In genomic region chr13:27620377-27621115, GRCh38 we compare ENCODE assay signal across 8 cellular contexts. TPM values are rescaled to one million over a fixed set of nuclear protein-coding genes. Genes with fewer than 3 reads are reported as not detected.
DNase-seq lines count a peak whose midpoint lies in the region; FAIRE-seq and TF ChIP-seq lines count a peak whose summit lies in the region.

TSS of gene LNX2 (minus strand) at chr13:27620529. CDS start at chr13:27581703, 38,826 bp downstream.

- POLR2A ChIA-PET in HEK293 (lab: Yijun Ruan, JAX), result interaction anchor here (0.5 to 2.7 kb wide), 14 partner anchors 14 to 1097 kb away, joined by 3 to 16 read pairs (median 4); partner anchors contain the start of gene MTIF3

- peaks cover 52% of the 10 kb centered on the region for H3K4me1 Mint-ChIP-seq in activated naive CD4-positive, alpha-beta T cell treated with anti-CD3 and anti-CD28 coated beads for 36 hours (ENCODE audit: low read depth)

- peak; percentile 94 for DNase-seq in GF-D8 (lab: John Stamatoyannopoulos, UW)
- peak; percentile 92 for DNase-seq in MV-4-11 (lab: John Stamatoyannopoulos, UW)
- DNase-seq in SJSA1 (ENCODE audit: low read depth in 1 of 2, low spot score in 2 of 2), result peak; percentile 91 to 95
- DNase-seq in activated naive CD4-positive, alpha-beta T cell treated with anti-CD3 and anti-CD28 coated beads for 36 hours, result peak; percentile 97
- DNase-seq in frontal cortex (ENCODE audit: low spot score in 2 of 2), result peak; percentile 96 to 98
- peak; percentile 62 to 99 (median 97) for DNase-seq in substantia nigra (lab: John Stamatoyannopoulos, UW)

- intact Hi-C loops in activated naive CD4-positive, alpha-beta T cell treated with anti-CD3 and anti-CD28 coated beads for 36 hours (cut with micrococcal nuclease), result loop anchor here (1.0 to 10.0 kb wide), 10 partner anchors 43 to 1398 kb away; partner anchors contain the start of genes GSX1, MTIF3, PAN3 and POMP

- H3K4me3 Mint-ChIP-seq in activated naive CD4-positive, alpha-beta T cell treated with anti-CD3 and anti-CD28 coated beads for 36 hours, result peak within 1 kb of the TSS; percentile 87

- no peaks in the 10 kb centered on the region for H3K9me3 ChIP-seq in HEK293 (ENCODE audit: control insufficient read depth, insufficient read depth, low read depth, low read length)
- H3K9me3 ChIP-seq in SJSA1 (replicated peaks), result no peaks in the 10 kb centered on the region
- no peaks in the 10 kb centered on the region for H3K9me3 ChIP-seq in neutrophil

- H3K4me1 ChIP-seq in HEK293 (ENCODE audit: control insufficient read depth, insufficient read depth, low read length) (0 out of 2 replicates have a peak, but pooled peaks cover 4% of the 10 kb centered on the region), SJSA1 (replicated peaks) (peaks cover 6% of the 10 kb centered on the region), neutrophil (ENCODE audit: control insufficient read depth in 1 of 2, insufficient read depth in 1 of 2, low read depth in 1 of 2, low read length in 1 of 2) (peaks cover 25 to 30% of the 10 kb centered on the region in 2 experiments)

- H3K27ac ChIP-seq in HEK293 (ENCODE audit: extremely low read depth, low read depth, low read length) (peak within 1 kb of the TSS; percentile 98), SJSA1 (peak within 1 kb of the TSS; percentile 54), neutrophil (peak within 1 kb of the TSS; percentile 91), substantia nigra (ENCODE audit: low read depth, low read length, poor library complexity, severe bottlenecking) (peak within 1 kb of the TSS; percentile 86)

- no peak for FAIRE-seq in frontal cortex (lab: Jason Lieb, UNC)

- H3K36me3 ChIP-seq in HEK293 (ENCODE audit: control insufficient read depth in 2 of 2, insufficient read depth in 1 of 2, low read length in 2 of 2) (peaks cover 5 to 23% of the 10 kb centered on the region in 2 experiments; a peak in 2 of 3 replicates), SJSA1 (peaks cover 28% of the 10 kb centered on the region), neutrophil (no peaks in the 10 kb centered on the region)

- H3K4me3 ChIP-seq in HEK293 (ENCODE audit: low read depth, low read length), result peak within 1 kb of the TSS; percentile 70
- H3K4me3 ChIP-seq in SJSA1, result peak within 1 kb of the TSS; percentile 94
- H3K4me3 ChIP-seq in neutrophil (ENCODE audit: low read depth in 1 of 2, low read length in 1 of 2), result peak within 1 kb of the TSS; percentile 92 to 99

- H3K36me3 Mint-ChIP-seq in activated naive CD4-positive, alpha-beta T cell treated with anti-CD3 and anti-CD28 coated beads for 36 hours (ENCODE audit: low read depth), result peaks cover 29% of the 10 kb centered on the region

- no peak for TF ChIP-seq CTCF in HEK293 (tag by site-specific recombination; IDR thresholded peaks at IDR 0.05)
- peak; percentile 37 for TF ChIP-seq CTCF in neutrophil (IDR thresholded peaks at IDR 0.05)

- CTCF ChIA-PET in HEK293 (lab: Yijun Ruan, JAX), result interaction anchor here (0.9 to 2.1 kb wide), 5 partner anchors 87 to 259 kb away, joined by 3 to 7 read pairs (median 3); no protein-coding TSS in a partner anchor
- CTCF ChIA-PET in activated naive CD4-positive, alpha-beta T cell treated with anti-CD3 and anti-CD28 coated beads for 36 hours (lab: Charles Lee), result interaction anchor here (0.7 to 1.8 kb wide), 5 partner anchors 11 to 258 kb away, joined by 3 to 5 read pairs (median 3); no protein-coding TSS in a partner anchor

- no peaks in the 10 kb centered on the region for H3K27me3 Mint-ChIP-seq in activated naive CD4-positive, alpha-beta T cell treated with anti-CD3 and anti-CD28 coated beads for 36 hours (ENCODE audit: low read depth)

- no peaks in the 10 kb centered on the region for H3K9me3 Mint-ChIP-seq in activated naive CD4-positive, alpha-beta T cell treated with anti-CD3 and anti-CD28 coated beads for 36 hours

- H3K27ac Mint-ChIP-seq in activated naive CD4-positive, alpha-beta T cell treated with anti-CD3 and anti-CD28 coated beads for 36 hours, result peak within 1 kb of the TSS; percentile 89

- no peaks in the 10 kb centered on the region for H3K27me3 ChIP-seq in SJSA1 (replicated peaks)
- no peaks in the 10 kb centered on the region for H3K27me3 ChIP-seq in neutrophil

TF ChIP-seq in HEK293, 187 proteins besides CTCF, POLR2A, EP300 and RAD21 (continues in another document):
- TF ChIP-seq ZNF629 (tag by site-specific recombination; IDR thresholded peaks at IDR 0.05), result peak; percentile 20; the same call in 1 of the 2 replicates
- TF ChIP-seq ZNF600 (tag by site-specific recombination; IDR thresholded peaks at IDR 0.05), result peak; percentile 52
- no peak for TF ChIP-seq ZNF513 (tag by site-specific recombination; IDR thresholded peaks at IDR 0.05)
- TF ChIP-seq GLIS1 (tag by site-specific recombination; IDR thresholded peaks at IDR 0.05), result peak; percentile 7; the same call in 1 of the 2 replicates
- TF ChIP-seq ZNF704 (tag by site-specific recombination; IDR thresholded peaks at IDR 0.05), result no peak
- TF ChIP-seq ZNF335 (tag by site-specific recombination; conservative IDR thresholded peaks at IDR 0.05), result peak; percentile 91
- TF ChIP-seq ZNF140 (tag by site-specific recombination; IDR thresholded peaks at IDR 0.05), result no peak
- peak; percentile 88 for TF ChIP-seq ZNF366 (tag by site-specific recombination; conservative IDR thresholded peaks at IDR 0.05)
- TF ChIP-seq ZNF701 (tag by site-specific recombination; IDR thresholded peaks at IDR 0.05), result no peak
- peak; percentile 86; the same call in 1 of the 2 replicates for TF ChIP-seq ZSCAN5A (tag by site-specific recombination; IDR thresholded peaks at IDR 0.05)
- TF ChIP-seq ZBTB44 (tag by site-specific recombination; IDR thresholded peaks at IDR 0.05), result no peak
- peak; percentile 25; the same call in 1 of the 2 replicates for TF ChIP-seq KLF1 (tag by site-specific recombination; IDR thresholded peaks at IDR 0.05)
- TF ChIP-seq ZNF777 (tag by site-specific recombination; IDR thresholded peaks at IDR 0.05; ENCODE audit: borderline replicate concordance), result peak; percentile 67; the same call in 1 of the 2 replicates
- peak; percentile 75 for TF ChIP-seq EGR2 (tag by site-specific recombination; IDR thresholded peaks at IDR 0.05; ENCODE audit: low read depth)
- peak; percentile 79 for TF ChIP-seq ZIC2 (tag by site-specific recombination; IDR thresholded peaks at IDR 0.05)
- no peak for TF ChIP-seq YY2 (tag by site-specific recombination; IDR thresholded peaks at IDR 0.05)
- no peak for TF ChIP-seq ZNF19 (tag by site-specific recombination; IDR thresholded peaks at IDR 0.05; ENCODE audit: low read depth)
- peak; percentile 57; the same call in 1 of the 2 replicates for TF ChIP-seq KLF9 (tag by site-specific recombination; IDR thresholded peaks at IDR 0.05; ENCODE audit: low read depth)
- TF ChIP-seq KLF16 (tag by site-specific recombination; IDR thresholded peaks at IDR 0.05), result peak; percentile 76

RNA-seq across cellular contexts. Expression of gene LNX2, which starts in this region (rescaled TPM):
- 8.1 and 8.2 TPM in 2 replicates for total RNA-seq in SJSA1 (2014; rRNA removed; shearing (Covaris generic))
- total RNA-seq in activated naive CD4-positive, alpha-beta T cell treated with anti-CD3 and anti-CD28 coated beads for 36 hours, result 1 to 10 TPM; 5.8 to 6.4 TPM
- 11.8 TPM for total RNA-seq in frontal cortex

Comparison
In these comparisons a context has a peak if more than half of its experiments do, and no peak if none do; other contexts are left out.
1. Peak in every context shown above with its lines: DNase-seq, H3K4me3 ChIP-seq and H3K27ac ChIP-seq.